11 cellular contexts compared by ENCODE assay signal in genomic region chr6:39792501-39793450, GRCh38. TPM values are rescaled to one million over a fixed set of nuclear protein-coding genes. Genes with fewer than 3 reads are reported as not detected.
DNase-seq lines count a peak whose midpoint lies in the region; ATAC-seq lines count a peak whose summit lies in the region.
"Had no signal": no experiment of that assay in that cellular context is flagged by ENCODE, and none has a peak within 500 bp of the region (broad histone marks: within the 10 kb centered on the region; RNA-seq: fewer than 3 reads in every experiment).

No MANE protein-coding gene starts in this region.

- intact Hi-C loops in sciatic nerve (cut with DNase I): no loop called here

- peak overlapping the region; percentile 37; the same call in 1 of the 2 replicates for H3K4me3 ChIP-seq in GM08714 (ENCODE audit: low read length)
- H3K4me3 ChIP-seq in iPS-18a (ENCODE audit: low read length): peak overlapping the region; percentile 53

- no peak overlapping the region for H3K27ac ChIP-seq in iPS-18a (ENCODE audit: low read length)

- H3K9ac ChIP-seq in iPS-18a (ENCODE audit: low read length): no peak overlapping the region

- H3K27ac Mint-ChIP-seq in immature natural killer cell: no peak overlapping the region

- peak; percentile 18 for DNase-seq in astrocyte of the hippocampus (ENCODE audit: low read depth, low spot score)
- DNase-seq in sciatic nerve (ENCODE audit: low spot score): peak; percentile 69
- no peak for DNase-seq in RPMI8226
- no peak for DNase-seq in immature natural killer cell
- DNase-seq: GDM1; HCEC 1CT; stimulated activated CD4-positive, alpha-beta T cell treated with anti-CD3 and anti-CD28 coated beads, Interleukin-2, amount 100 ng/mL, for 48 hours had no signal

- no peaks in the 10 kb centered on the region for H3K4me1 Mint-ChIP-seq in immature natural killer cell

- peaks cover 0 to 2% (median 0%) of the 10 kb centered on the region in 6 donors for H3K9me3 Mint-ChIP-seq in immature natural killer cell

- no peaks in the 10 kb centered on the region for H3K36me3 Mint-ChIP-seq in immature natural killer cell

- H3K4me1 ChIP-seq in iPS-18a (ENCODE audit: control insufficient read depth, low read depth, low read length): no peaks in the 10 kb centered on the region

- no peaks in the 10 kb centered on the region for H3K9me3 ChIP-seq in iPS-18a (ENCODE audit: control insufficient read depth, low read depth, low read length)

- H3K36me3 ChIP-seq in iPS-18a (ENCODE audit: control insufficient read depth, low read depth, low read length): no peaks in the 10 kb centered on the region

- H3K4me3 Mint-ChIP-seq in immature natural killer cell: no peak overlapping the region

- ATAC-seq in sciatic nerve (peak; percentile 46), HG03469 (IDR thresholded peaks at IDR 0.05; ENCODE audit: unreplicated experiment) (no peak), GM19452 (IDR thresholded peaks at IDR 0.05; ENCODE audit: unreplicated experiment) (no peak)

- peaks cover 20% of the 10 kb centered on the region for H3K27me3 ChIP-seq in iPS-18a (ENCODE audit: control insufficient read depth, insufficient read depth, low read length)

- H3K27me3 Mint-ChIP-seq in immature natural killer cell (ENCODE audit: low read depth in 3 of 3): peaks cover 2 to 17% (median 14%) of the 10 kb centered on the region in 3 donors

RNA-seq across cellular contexts. Expression of gene DAAM2, which starts 0.6 kb away (rescaled TPM):
- total RNA-seq in sciatic nerve: 61.9 TPM
- polyA plus RNA-seq in immature natural killer cell: not detected

Comparison
In these comparisons a context has a peak if more than half of its experiments do, and no peak if none do; other contexts are left out.
1. DNase-seq: peak in astrocyte of the hippocampus (single experiment) and sciatic nerve (single experiment); none in RPMI8226 (single experiment) and immature natural killer cell (0 of 3).